8 cellular contexts compared by ENCODE assay signal in the genomic region with DNA sequence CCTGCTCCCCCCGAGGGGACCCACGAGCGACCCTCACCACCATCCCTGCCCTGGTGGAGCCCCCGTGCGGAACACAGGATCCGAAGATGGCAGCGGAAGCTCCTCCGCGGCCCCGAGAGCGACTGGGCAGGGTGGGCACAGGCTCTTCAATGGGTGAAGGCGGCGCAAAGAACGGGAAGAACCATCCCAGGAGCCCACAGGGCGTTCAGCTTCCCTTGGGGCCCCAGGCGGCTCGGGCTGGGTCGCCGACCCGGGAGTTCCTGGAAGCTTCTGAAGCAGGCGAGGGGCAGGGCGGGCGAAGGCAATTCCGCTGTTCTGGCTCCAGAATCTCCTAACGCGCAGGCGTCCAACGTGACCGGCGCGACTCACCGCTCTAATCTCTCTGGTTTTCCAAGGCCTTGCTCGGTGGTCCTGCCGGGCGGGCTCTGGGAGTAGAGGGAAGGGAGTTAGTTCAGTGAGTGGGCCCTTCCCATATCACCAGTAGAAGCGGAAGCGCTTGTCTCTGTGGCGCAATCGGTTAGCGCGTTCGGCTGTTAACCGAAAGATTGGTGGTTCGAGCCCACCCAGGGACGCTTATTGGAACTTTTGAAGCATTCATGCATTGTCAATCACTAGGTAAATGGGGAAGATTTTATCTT. TPM values are rescaled to one million over a fixed set of nuclear protein-coding genes. Genes with fewer than 3 reads are reported as not detected.
DNase-seq lines count a peak whose midpoint lies in the region; ATAC-seq and TF ChIP-seq lines count a peak whose summit lies in the region.
"Not testable (repeated sequence)": the region's sequence is repeated elsewhere in the genome, so short reads cannot be mapped to it uniquely, and the experiment has no call there.

No MANE protein-coding gene starts in this region.

- peak overlapping the region; percentile 80 for H3K27ac Mint-ChIP-seq in activated T-cell treated with anti-CD3 and anti-CD28 coated beads, Interleukin-2, amount 50 U/mL, for 72 hours
- H3K27ac Mint-ChIP-seq in natural killer cell treated with Interleukin-12 subunit alpha and Interleukin-12 subunit beta and Interleukin-15 and Interleukin-18, amount 100 ng/mL, for 72 hours: peak overlapping the region; percentile 75 to 88

- not testable (repeated sequence) for H3K36me3 Mint-ChIP-seq in activated T-cell treated with anti-CD3 and anti-CD28 coated beads, Interleukin-2, amount 50 U/mL, for 72 hours (ENCODE audit: insufficient read depth in 2 of 2); natural killer cell treated with Interleukin-12 subunit alpha and Interleukin-12 subunit beta and Interleukin-15 and Interleukin-18, amount 100 ng/mL, for 72 hours

- not testable (repeated sequence) for H3K9me3 Mint-ChIP-seq in activated T-cell treated with anti-CD3 and anti-CD28 coated beads, Interleukin-2, amount 50 U/mL, for 72 hours; natural killer cell treated with Interleukin-12 subunit alpha and Interleukin-12 subunit beta and Interleukin-15 and Interleukin-18, amount 100 ng/mL, for 72 hours

- peak; percentile 34 for DNase-seq in AG08395 (ENCODE audit: low spot score)
- DNase-seq in HFF-Myc (ENCODE audit: extremely low read depth, low read depth): peak; percentile 69
- peak; percentile 35 for DNase-seq in SIG-M5 treated with dmso at 0.1 percent for 504 hours (lab: John Stamatoyannopoulos, UW; ENCODE audit: unreplicated experiment)
- DNase-seq in activated T-cell treated with anti-CD3 and anti-CD28 coated beads, Interleukin-2, amount 50 U/mL, for 72 hours: peak; percentile 66 to 68
- DNase-seq in dermis microvascular lymphatic vessel endothelial cell (ENCODE audit: low read depth in 2 of 2): peak; percentile 53 to 85
- peak in 50 of 51 donors; percentile 27 to 99 (median 72) for DNase-seq in hypothalamus (lab: John Stamatoyannopoulos, UW)
- peak; percentile 65 for DNase-seq in natural killer cell treated with Interleukin-12 subunit alpha and Interleukin-12 subunit beta and Interleukin-15 and Interleukin-18, amount 100 ng/mL, for 72 hours (ENCODE audit: low spot score)
- peak; percentile 64 to 70 for DNase-seq in stimulated activated CD4-positive, alpha-beta T cell treated with anti-CD3 and anti-CD28 coated beads, Interleukin-4, amount 100 ng/mL, for 48 hours (ENCODE audit: low read depth in 2 of 2)

- not testable (repeated sequence) for H3K27me3 Mint-ChIP-seq in activated T-cell treated with anti-CD3 and anti-CD28 coated beads, Interleukin-2, amount 50 U/mL, for 72 hours (ENCODE audit: low read depth)
- peaks cover 4 to 14% of the 10 kb centered on the region in 2 donors for H3K27me3 Mint-ChIP-seq in natural killer cell treated with Interleukin-12 subunit alpha and Interleukin-12 subunit beta and Interleukin-15 and Interleukin-18, amount 100 ng/mL, for 72 hours

- peak overlapping the region; percentile 47 for H3K4me3 ChIP-seq in HFF-Myc (replicated peaks; ENCODE audit: low read depth, low read length)

- peak; percentile 78 to 79 for ATAC-seq in activated T-cell treated with anti-CD3 and anti-CD28 coated beads, Interleukin-2, amount 50 U/mL, for 72 hours (replicated peaks in 1 of 2)
- ATAC-seq in natural killer cell treated with Interleukin-12 subunit alpha and Interleukin-12 subunit beta and Interleukin-15 and Interleukin-18, amount 100 ng/mL, for 72 hours: peak; percentile 76 to 81

- H3K4me1 Mint-ChIP-seq in activated T-cell treated with anti-CD3 and anti-CD28 coated beads, Interleukin-2, amount 50 U/mL, for 72 hours (ENCODE audit: low read depth): peaks cover 22% of the 10 kb centered on the region
- peaks cover 12 to 18% of the 10 kb centered on the region in 2 donors for H3K4me1 Mint-ChIP-seq in natural killer cell treated with Interleukin-12 subunit alpha and Interleukin-12 subunit beta and Interleukin-15 and Interleukin-18, amount 100 ng/mL, for 72 hours (ENCODE audit: low read depth in 2 of 2)

- TF ChIP-seq CTCF in HFF-Myc (IDR thresholded peaks at IDR 0.05; ENCODE audit: low read depth, low read length, missing control alignments): not testable (repeated sequence)

- H3K4me3 Mint-ChIP-seq in activated T-cell treated with anti-CD3 and anti-CD28 coated beads, Interleukin-2, amount 50 U/mL, for 72 hours: peak overlapping the region; percentile 90 to 94
- H3K4me3 Mint-ChIP-seq in natural killer cell treated with Interleukin-12 subunit alpha and Interleukin-12 subunit beta and Interleukin-15 and Interleukin-18, amount 100 ng/mL, for 72 hours: peak overlapping the region; percentile 85

RNA-seq across cellular contexts. Expression of a gene that starts 6.5 kb away (rescaled TPM):
- total RNA-seq in activated T-cell treated with anti-CD3 and anti-CD28 coated beads, Interleukin-2, amount 50 U/mL, for 72 hours: 1,000 to 10,000 TPM; 1,100 to 1,278 TPM
- total RNA-seq in dermis microvascular lymphatic vessel endothelial cell: under 0.01 TPM in 2 replicates
- total RNA-seq in natural killer cell treated with Interleukin-12 subunit alpha and Interleukin-12 subunit beta and Interleukin-15 and Interleukin-18, amount 100 ng/mL, for 72 hours: 1,000 to 10,000 TPM; 1,591 to 3,879 TPM

RNA-seq across cellular contexts. Expression of a gene that starts 32.4 kb away (rescaled TPM):
- 10 to 100 TPM; 16.8 to 24.7 TPM for total RNA-seq in activated T-cell treated with anti-CD3 and anti-CD28 coated beads, Interleukin-2, amount 50 U/mL, for 72 hours
- 11.4 and 14.2 TPM in 2 replicates for total RNA-seq in dermis microvascular lymphatic vessel endothelial cell
- 10 to 100 TPM; 21.0 to 29.3 TPM for total RNA-seq in natural killer cell treated with Interleukin-12 subunit alpha and Interleukin-12 subunit beta and Interleukin-15 and Interleukin-18, amount 100 ng/mL, for 72 hours

Comparison
In these comparisons a context has a peak if more than half of its experiments do, and no peak if none do; other contexts are left out.
1. Peak in every context shown above with its lines: DNase-seq, ATAC-seq and H3K4me3 ChIP-seq.
2. RNA of a gene that starts 6.5 kb away (total RNA-seq): 1,591 to 3,879 TPM in natural killer cell treated with Interleukin-12 subunit alpha and Interleukin-12 subunit beta and Interleukin-15 and Interleukin-18, amount 100 ng/mL, for 72 hours and 1,100 to 1,278 TPM in activated T-cell treated with anti-CD3 and anti-CD28 coated beads, Interleukin-2, amount 50 U/mL, for 72 hours; under 0.01 TPM in dermis microvascular lymphatic vessel endothelial cell; every median in the first group is over 1,000 times any median in the second.